ENCODE assay signal across 8 cellular contexts in genomic region chr17:40026816-40027613, GRCh38. TPM values are rescaled to one million over a fixed set of nuclear protein-coding genes. Genes with fewer than 3 reads are reported as not detected.
A peak's percentile ranks its signal among the peaks of the same experiment; 100 is the strongest.
DNase-seq lines count a peak whose midpoint lies in the region; ATAC-seq and TF ChIP-seq lines count a peak whose summit lies in the region.

No MANE protein-coding gene starts in this region.

- H3K4me3 Mint-ChIP-seq in type B pancreatic cell = no peak overlapping the region

- H3K27me3 Mint-ChIP-seq in type B pancreatic cell = no peaks in the 10 kb centered on the region

- H3K36me3 Mint-ChIP-seq in activated naive CD4-positive, alpha-beta T cell treated with anti-CD3 and anti-CD28 coated beads, Interleukin-2, amount 50 U/mL, for 72 hours = peaks cover 21 to 26% of the 10 kb centered on the region in 2 donors
- H3K36me3 Mint-ChIP-seq in type B pancreatic cell = peaks cover 17% of the 10 kb centered on the region

- no peaks in the 10 kb centered on the region for H3K9me3 Mint-ChIP-seq in activated naive CD4-positive, alpha-beta T cell treated with anti-CD3 and anti-CD28 coated beads, Interleukin-2, amount 50 U/mL, for 72 hours
- H3K9me3 Mint-ChIP-seq in type B pancreatic cell = no peaks in the 10 kb centered on the region

- peak; percentile 87 to 90 for ATAC-seq in activated naive CD4-positive, alpha-beta T cell treated with anti-CD3 and anti-CD28 coated beads, Interleukin-2, amount 50 U/mL, for 72 hours
- ATAC-seq in GM19035 (IDR thresholded peaks at IDR 0.05; ENCODE audit: unreplicated experiment) = no peak

- TF ChIP-seq CTCF in GM10266 (IDR thresholded peaks at IDR 0.05; ENCODE audit: control insufficient read depth, insufficient read depth, low read depth, missing control alignments) = peak; percentile 87
- TF ChIP-seq CTCF in type B pancreatic cell (conservative IDR thresholded peaks at IDR 0.05) = peak; percentile 97

- DNase-seq in GM10266 (ENCODE audit: extremely low spot score) = peak; percentile 91
- peak; percentile 44 for DNase-seq in MV-4-11 (lab: John Stamatoyannopoulos, UW)
- DNase-seq in SKM-1 treated with dmso at 0.1 percent for 144 hours (lab: John Stamatoyannopoulos, UW; ENCODE audit: unreplicated experiment) = peak; percentile 59
- DNase-seq in activated naive CD4-positive, alpha-beta T cell treated with anti-CD3 and anti-CD28 coated beads, Interleukin-2, amount 50 U/mL, for 72 hours (ENCODE audit: low spot score in 2 of 2) = peak; percentile 71 to 77
- DNase-seq in head of caudate nucleus = peak; percentile 52 to 91 (median 81)
- peak; percentile 61 for DNase-seq in pons (ENCODE audit: low spot score)
- peak; percentile 84 for DNase-seq in type B pancreatic cell (ENCODE audit: extremely low spot score, unreplicated experiment)

- H3K27ac Mint-ChIP-seq in activated naive CD4-positive, alpha-beta T cell treated with anti-CD3 and anti-CD28 coated beads, Interleukin-2, amount 50 U/mL, for 72 hours = peak overlapping the region in 1 of 2 donors; percentile 7
- no peak overlapping the region for H3K27ac Mint-ChIP-seq in type B pancreatic cell

- H3K4me1 Mint-ChIP-seq in type B pancreatic cell (ENCODE audit: unreplicated experiment) = peaks cover 8% of the 10 kb centered on the region

- intact Hi-C loops in head of caudate nucleus (cut with DNase I) = no loop called here

RNA-seq across cellular contexts. Expression of gene CSF3, which starts 11.8 kb away (rescaled TPM):
- not detected for total RNA-seq in activated naive CD4-positive, alpha-beta T cell treated with anti-CD3 and anti-CD28 coated beads, Interleukin-2, amount 50 U/mL, for 72 hours
- total RNA-seq in type B pancreatic cell (ENCODE audit: low replicate concordance) = not detected in 2 replicates

RNA-seq across cellular contexts. Expression of gene MED24, which starts 27.2 kb away (rescaled TPM):
- total RNA-seq in activated naive CD4-positive, alpha-beta T cell treated with anti-CD3 and anti-CD28 coated beads, Interleukin-2, amount 50 U/mL, for 72 hours = 100 to 1,000 TPM; 106 to 133 TPM
- 93.2 and 123 TPM in 2 replicates for total RNA-seq in type B pancreatic cell (ENCODE audit: low replicate concordance)

RNA-seq across cellular contexts. Expression of gene THRA, which starts 35.8 kb away (rescaled TPM):
- total RNA-seq in activated naive CD4-positive, alpha-beta T cell treated with anti-CD3 and anti-CD28 coated beads, Interleukin-2, amount 50 U/mL, for 72 hours = 10 to 100 TPM; 14.5 to 19.3 TPM
- total RNA-seq in type B pancreatic cell (ENCODE audit: low replicate concordance) = 18.3 and 37.0 TPM in 2 replicates

RNA-seq across cellular contexts. Expression of gene PSMD3, which starts 46.4 kb away (rescaled TPM):
- total RNA-seq in activated naive CD4-positive, alpha-beta T cell treated with anti-CD3 and anti-CD28 coated beads, Interleukin-2, amount 50 U/mL, for 72 hours = 100 to 1,000 TPM in 1 of 2 donors, 10 to 100 TPM in 1; 89.7 to 136 TPM
- total RNA-seq in type B pancreatic cell (ENCODE audit: low replicate concordance) = 110 and 116 TPM in 2 replicates
